In genomic region chr20:38962044-38962897, GRCh38 we compare ENCODE assay signal across 8 cellular contexts. TPM values are rescaled to one million over a fixed set of nuclear protein-coding genes. Genes with fewer than 3 reads are reported as not detected.
A peak's percentile ranks its signal among the peaks of the same experiment; 100 is the strongest.
DNase-seq lines count a peak whose midpoint lies in the region; ATAC-seq and TF ChIP-seq lines count a peak whose summit lies in the region.

DHX35 (plus strand) TSS chr20:38962344; CDS start chr20:38962368, 24 bp downstream.

- H3K9me3 Mint-ChIP-seq in activated T-helper 2 cell treated with anti-CD3 and anti-CD28 coated beads, Interferon-gamma antibody, Interleukin-2, Interleukin-4, amounts not matched to agents 10 μg/mL and 5 μg/mL and 100 μg/mL, durations not matched to agents 14 hours and 24 hours and 36 hours: no peaks in the 10 kb centered on the region
- no peaks in the 10 kb centered on the region for H3K9me3 Mint-ChIP-seq in natural killer cell treated with Interleukin-12 subunit alpha and Interleukin-12 subunit beta and Interleukin-15 and Interleukin-18, amount 100 ng/mL, for 72 hours

- no peaks in the 10 kb centered on the region for H3K27me3 Mint-ChIP-seq in activated T-helper 2 cell treated with anti-CD3 and anti-CD28 coated beads, Interferon-gamma antibody, Interleukin-2, Interleukin-4, amounts not matched to agents 10 μg/mL and 5 μg/mL and 100 μg/mL, durations not matched to agents 14 hours and 24 hours and 36 hours (ENCODE audit: low read depth)
- H3K27me3 Mint-ChIP-seq in natural killer cell treated with Interleukin-12 subunit alpha and Interleukin-12 subunit beta and Interleukin-15 and Interleukin-18, amount 100 ng/mL, for 72 hours: no peaks in the 10 kb centered on the region

- H3K36me3 Mint-ChIP-seq in activated T-helper 2 cell treated with anti-CD3 and anti-CD28 coated beads, Interferon-gamma antibody, Interleukin-2, Interleukin-4, amounts not matched to agents 10 μg/mL and 5 μg/mL and 100 μg/mL, durations not matched to agents 14 hours and 24 hours and 36 hours (ENCODE audit: low read depth): peaks cover 25% of the 10 kb centered on the region
- H3K36me3 Mint-ChIP-seq in natural killer cell treated with Interleukin-12 subunit alpha and Interleukin-12 subunit beta and Interleukin-15 and Interleukin-18, amount 100 ng/mL, for 72 hours: no peaks in the 10 kb centered on the region

- CTCF ChIA-PET in RWPE1 (lab: Yijun Ruan, JAX): interaction anchor here (0.5 to 2.2 kb wide), 13 partner anchors 26 to 1983 kb away, joined by 3 to 13 read pairs (median 3); partner anchors contain the start of gene FAM83D

- POLR2A ChIA-PET in RWPE1 (lab: Yijun Ruan, JAX; ENCODE audit: low non-redundant PET): interaction anchor here (0.7 to 1.2 kb wide), 5 partner anchors 9 to 56 kb away, joined by 3 read pairs; no protein-coding TSS in a partner anchor

- peak within 1 kb of the TSS; percentile 95 for H3K27ac Mint-ChIP-seq in activated T-helper 2 cell treated with anti-CD3 and anti-CD28 coated beads, Interferon-gamma antibody, Interleukin-2, Interleukin-4, amounts not matched to agents 10 μg/mL and 5 μg/mL and 100 μg/mL, durations not matched to agents 14 hours and 24 hours and 36 hours
- H3K27ac Mint-ChIP-seq in natural killer cell treated with Interleukin-12 subunit alpha and Interleukin-12 subunit beta and Interleukin-15 and Interleukin-18, amount 100 ng/mL, for 72 hours: peak within 1 kb of the TSS; percentile 90 to 99

- peak within 1 kb of the TSS; percentile 86 for H3K27ac ChIP-seq in RWPE1

- peak within 1 kb of the TSS; percentile 97 for H3K4me3 Mint-ChIP-seq in activated T-helper 2 cell treated with anti-CD3 and anti-CD28 coated beads, Interferon-gamma antibody, Interleukin-2, Interleukin-4, amounts not matched to agents 10 μg/mL and 5 μg/mL and 100 μg/mL, durations not matched to agents 14 hours and 24 hours and 36 hours (ENCODE audit: low read depth)
- peak within 1 kb of the TSS; percentile 95 for H3K4me3 Mint-ChIP-seq in natural killer cell treated with Interleukin-12 subunit alpha and Interleukin-12 subunit beta and Interleukin-15 and Interleukin-18, amount 100 ng/mL, for 72 hours

- TF ChIP-seq CTCF in LNCaP clone FGC (IDR thresholded peaks at IDR 0.05; ENCODE audit: control insufficient read depth, extremely low read depth, insufficient read depth): peak; percentile 52
- peak; percentile 39 for TF ChIP-seq CTCF in RWPE1 (conservative IDR thresholded peaks at IDR 0.05; ENCODE audit: low read depth)

- H3K4me1 Mint-ChIP-seq in activated T-helper 2 cell treated with anti-CD3 and anti-CD28 coated beads, Interferon-gamma antibody, Interleukin-2, Interleukin-4, amounts not matched to agents 10 μg/mL and 5 μg/mL and 100 μg/mL, durations not matched to agents 14 hours and 24 hours and 36 hours (ENCODE audit: low read depth): peaks cover 34% of the 10 kb centered on the region
- peaks cover 20 to 26% of the 10 kb centered on the region in 2 donors for H3K4me1 Mint-ChIP-seq in natural killer cell treated with Interleukin-12 subunit alpha and Interleukin-12 subunit beta and Interleukin-15 and Interleukin-18, amount 100 ng/mL, for 72 hours (ENCODE audit: low read depth in 2 of 2)

- DNase-seq in ELF-1 (ENCODE audit: low read depth, low spot score) (peak; percentile 99), GOT3 (lab: John Stamatoyannopoulos, UW) (peak; percentile 98), LNCaP clone FGC (ENCODE audit: low read depth) (peak; percentile 88), RWPE1 (ENCODE audit: low spot score) (peak; percentile 100), fibroblast of peridontal ligament (ENCODE audit: extremely low read depth) (peak; percentile 92)
- peak; percentile 99 for DNase-seq in activated T-helper 2 cell treated with anti-CD3 and anti-CD28 coated beads, Interferon-gamma antibody, Interleukin-2, Interleukin-4, amounts not matched to agents 10 μg/mL and 5 μg/mL and 100 μg/mL, durations not matched to agents 14 hours and 24 hours and 36 hours (ENCODE audit: low spot score)
- peak; percentile 99 for DNase-seq in natural killer cell treated with Interleukin-12 subunit alpha and Interleukin-12 subunit beta and Interleukin-15 and Interleukin-18, amount 100 ng/mL, for 72 hours (ENCODE audit: low spot score)
- peak; percentile 99 for DNase-seq in stimulated activated naive CD8-positive, alpha-beta T cell treated with anti-CD3 and anti-CD28 coated beads, Interleukin-15, Interleukin-2, amounts not matched to agents 100 U/mL and 50 U/mL, for 24 hours

- intact Hi-C loops in activated T-helper 2 cell treated with anti-CD3 and anti-CD28 coated beads, Interferon-gamma antibody, Interleukin-2, Interleukin-4, amounts not matched to agents 10 μg/mL and 5 μg/mL and 100 μg/mL, durations not matched to agents 14 hours and 24 hours and 36 hours (cut with micrococcal nuclease): loop anchor here (1.0 to 2.0 kb wide), 3 partner anchors 35 to 57 kb away; partner anchors contain the start of gene FAM83D

- H3K4me3 ChIP-seq in LNCaP clone FGC (ENCODE audit: low read depth, low read length): peak within 1 kb of the TSS; percentile 100

- ATAC-seq in natural killer cell treated with Interleukin-12 subunit alpha and Interleukin-12 subunit beta and Interleukin-15 and Interleukin-18, amount 100 ng/mL, for 72 hours: peak; percentile 100
- peak; percentile 100 for ATAC-seq in stimulated activated naive CD8-positive, alpha-beta T cell treated with anti-CD3 and anti-CD28 coated beads, Interleukin-15, Interleukin-2, amounts not matched to agents 100 U/mL and 50 U/mL, for 24 hours

RNA-seq across cellular contexts. Expression of gene DHX35, which starts in this region (rescaled TPM):
- 14.8 and 15.3 TPM in 2 replicates for total RNA-seq in activated T-helper 2 cell treated with anti-CD3 and anti-CD28 coated beads, Interferon-gamma antibody, Interleukin-2, Interleukin-4, amounts not matched to agents 10 μg/mL and 5 μg/mL and 100 μg/mL, durations not matched to agents 14 hours and 24 hours and 36 hours
- 10 to 100 TPM in 1 of 2 donors, 1 to 10 TPM in 1; 9.9 to 17.2 TPM for total RNA-seq in natural killer cell treated with Interleukin-12 subunit alpha and Interleukin-12 subunit beta and Interleukin-15 and Interleukin-18, amount 100 ng/mL, for 72 hours

Comparison
In these comparisons a context has a peak if more than half of its experiments do, and no peak if none do; other contexts are left out.
1. Peak in every context shown above with its lines: DNase-seq, ATAC-seq, H3K4me3 ChIP-seq and H3K27ac ChIP-seq.